Comparison of ENCODE assay signal across 23 cellular contexts in genomic region chr4:77880784-77881183, GRCh38. TPM values are rescaled to one million over a fixed set of nuclear protein-coding genes. Genes with fewer than 3 reads are reported as not detected.
A peak's percentile ranks its signal among the peaks of the same experiment; 100 is the strongest.
DNase-seq lines count a peak whose midpoint lies in the region; ATAC-seq and TF ChIP-seq lines count a peak whose summit lies in the region.
"Had no signal": no experiment of that assay in that cellular context is flagged by ENCODE, and none has a peak within 500 bp of the region (broad histone marks: within the 10 kb centered on the region; RNA-seq: fewer than 3 reads in every experiment).

No MANE protein-coding gene starts in this region.

- H3K4me1 Mint-ChIP-seq in T-helper 17 cell (peaks cover 20% of the 10 kb centered on the region), mesothelial cell of epicardium (peaks cover 36% of the 10 kb centered on the region)
- H3K4me1 Mint-ChIP-seq: nephron had no signal

- no peak for DNase-seq in T-helper 17 cell
- no peak for DNase-seq in mesothelial cell of epicardium (ENCODE audit: low spot score in 2 of 2, unreplicated experiment in 2 of 2)
- no peak for DNase-seq in NCI-H2081 (lab: John Stamatoyannopoulos, UW)
- no peak for DNase-seq in GM19240 (ENCODE audit: insufficient read length, low spot score)
- no peak for DNase-seq in GM10248 (ENCODE audit: extremely low spot score)
- DNase-seq: activated CD4-positive, CD25-positive, alpha-beta regulatory T cell treated with anti-CD3 and anti-CD28 coated beads, Interleukin-2, amount 50 U/mL, for 72 hours; CD4-positive, alpha-beta memory T cell; effector CD4-positive, alpha-beta T cell; GF-D8; left colon; midbrain; MV-4-11; NCI-H2029; NCI-H524; RPMI8226; stimulated activated CD4-positive, alpha-beta T cell treated with anti-CD3 and anti-CD28 coated beads, Interleukin-1b, Interleukin-23, amount 100 ng/mL, for 48 hours; stimulated activated naive B cell treated with anti-CD40 and anti-IgM and Interleukin-4, amounts not matched to agents 10 μg/mL and 1 μg/mL and 100 μg/mL, for 72 hours; thyroid gland had no signal

- TF ChIP-seq CTCF in mesothelial cell of epicardium (IDR thresholded peaks at IDR 0.05; ENCODE audit: unreplicated experiment) (no peak), GM10248 (IDR thresholded peaks at IDR 0.05; ENCODE audit: control extremely low read depth, extremely low read depth, low read depth, missing control alignments) (no peak)

- H3K36me3 Mint-ChIP-seq in T-helper 17 cell (ENCODE audit: low read depth) (peaks cover 6% of the 10 kb centered on the region), mesothelial cell of epicardium (peaks cover 16% of the 10 kb centered on the region)

- CTCF ChIA-PET in GM10248 (lab: Yijun Ruan, JAX), result interaction anchor here (0.8 to 4.5 kb wide), 4 partner anchors 12 to 48 kb away, joined by 3 to 16 read pairs (median 5); no protein-coding TSS in a partner anchor

- H3K27ac Mint-ChIP-seq in T-helper 17 cell (peak overlapping the region; percentile 47), mesothelial cell of epicardium (peak overlapping the region; percentile 59)
- H3K27ac Mint-ChIP-seq: activated naive CD8-positive, alpha-beta T cell; nephron; stimulated activated naive B cell treated with anti-CD40 and anti-IgM and Interleukin-4, amounts not matched to agents 10 μg/mL and 1 μg/mL and 100 μg/mL, for 72 hours had no signal

- H3K27me3 Mint-ChIP-seq in T-helper 17 cell (no peaks in the 10 kb centered on the region), mesothelial cell of epicardium (ENCODE audit: low read depth) (no peaks in the 10 kb centered on the region)
- H3K27me3 Mint-ChIP-seq: activated naive CD8-positive, alpha-beta T cell; activated T-helper 17 cell treated with anti-CD3 and anti-CD28 coated beads, Interleukin-2, amount 50 U/mL, for 72 hours; CD4-positive, alpha-beta memory T cell; stimulated activated naive B cell treated with anti-CD40 and anti-IgM and Interleukin-4, amounts not matched to agents 10 μg/mL and 1 μg/mL and 100 μg/mL, for 72 hours had no signal

- ATAC-seq in GM18858 (IDR thresholded peaks at IDR 0.05; ENCODE audit: unreplicated experiment) (peak; percentile 38), GM21515 (IDR thresholded peaks at IDR 0.05; ENCODE audit: unreplicated experiment) (peak; percentile 47), T-helper 17 cell (no peak)
- ATAC-seq: activated T-helper 17 cell treated with anti-CD3 and anti-CD28 coated beads, Interleukin-2, amount 50 U/mL, for 72 hours; stimulated activated naive B cell treated with anti-CD40 and anti-IgM and Interleukin-4, amounts not matched to agents 10 μg/mL and 1 μg/mL and 100 μg/mL, for 72 hours had no signal

- POLR2A ChIA-PET in GM10248 (lab: Yijun Ruan, JAX), result no interaction called here

- no peak overlapping the region for H3K4me3 Mint-ChIP-seq in T-helper 17 cell
- H3K4me3 Mint-ChIP-seq in mesothelial cell of epicardium, result no peak overlapping the region
- H3K4me3 Mint-ChIP-seq: activated naive CD8-positive, alpha-beta T cell; activated T-helper 17 cell treated with anti-CD3 and anti-CD28 coated beads, Interleukin-2, amount 50 U/mL, for 72 hours; CD4-positive, alpha-beta memory T cell; nephron; stimulated activated naive B cell treated with anti-CD40 and anti-IgM and Interleukin-4, amounts not matched to agents 10 μg/mL and 1 μg/mL and 100 μg/mL, for 72 hours had no signal

- H3K9me3 ChIP-seq in T-helper 17 cell (ENCODE audit: control insufficient read depth, low read length, poor library complexity, severe bottlenecking), result no peaks in the 10 kb centered on the region
- H3K9me3 ChIP-seq: thyroid gland had no signal

- H3K9me3 Mint-ChIP-seq in mesothelial cell of epicardium, result no peaks in the 10 kb centered on the region
- H3K9me3 Mint-ChIP-seq: activated T-helper 17 cell treated with anti-CD3 and anti-CD28 coated beads, Interleukin-2, amount 50 U/mL, for 72 hours; CD4-positive, alpha-beta memory T cell; nephron; stimulated activated naive B cell treated with anti-CD40 and anti-IgM and Interleukin-4, amounts not matched to agents 10 μg/mL and 1 μg/mL and 100 μg/mL, for 72 hours had no signal

RNA-seq across cellular contexts. Expression of gene MRPL1, which starts 18.2 kb away (rescaled TPM):
- total RNA-seq in T-helper 17 cell (10 to 100 TPM; 15.4 to 19.0 TPM), mesothelial cell of epicardium (25.0 to 27.8 TPM (median 27.0 TPM) in 3 replicates)
